Comparison of ENCODE assay signal across 16 cellular contexts in the genomic region with DNA sequence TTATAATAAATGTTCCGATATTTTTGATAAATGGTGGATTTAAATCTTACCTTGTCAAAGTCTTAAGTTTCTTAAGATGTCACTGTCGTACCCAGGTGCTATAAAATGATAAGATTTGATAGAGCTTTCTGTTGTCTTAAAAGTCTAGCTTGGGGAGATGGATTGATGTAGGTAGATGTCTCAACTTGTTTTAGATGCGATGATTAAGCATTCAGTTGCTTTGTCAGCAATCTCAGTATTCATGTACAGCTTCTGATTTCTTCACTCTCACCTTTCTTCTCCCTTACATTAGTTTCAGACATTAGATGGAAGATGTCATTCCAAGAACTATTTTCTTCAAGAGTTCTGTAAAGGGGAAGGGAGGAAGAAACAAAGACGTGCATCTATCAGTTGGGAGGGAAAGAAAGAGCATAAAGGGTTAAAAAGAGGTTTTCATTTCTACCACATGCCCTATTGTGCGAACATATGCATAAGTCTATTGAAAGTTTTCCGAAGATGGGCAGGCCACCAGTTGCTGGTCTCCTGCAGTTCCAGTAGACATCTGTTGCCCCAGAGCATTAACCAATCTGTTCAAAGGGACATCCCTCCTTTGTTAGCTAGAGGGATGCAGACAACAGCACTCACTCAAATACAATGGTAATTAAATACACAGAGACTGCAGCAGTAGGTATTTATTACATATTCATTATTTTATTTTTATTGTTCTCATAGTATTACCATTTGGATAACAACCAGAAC. TPM values are rescaled to one million over a fixed set of nuclear protein-coding genes. Genes with fewer than 3 reads are reported as not detected.
A peak's percentile ranks its signal among the peaks of the same experiment; 100 is the strongest.
DNase-seq lines count a peak whose midpoint lies in the region; ATAC-seq, FAIRE-seq and TF ChIP-seq lines count a peak whose summit lies in the region.
"Had no signal": no experiment of that assay in that cellular context is flagged by ENCODE, and none has a peak within 500 bp of the region (broad histone marks: within the 10 kb centered on the region; RNA-seq: fewer than 3 reads in every experiment).

No MANE protein-coding gene starts in this region.

- H3K4me3 Mint-ChIP-seq in activated T-helper 17 cell treated with anti-CD3 and anti-CD28 coated beads, Interleukin-2, amount 50 U/mL, for 72 hours, result no peak overlapping the region
- H3K4me3 Mint-ChIP-seq: activated T-helper 1 cell treated with anti-CD3 and anti-CD28 coated beads, Interleukin-12 subunit alpha, Interleukin-12 subunit beta, Interleukin-2, Interleukin-4 antibody, amounts not matched to agents 30 ng/mL and 10 ng/mL and 1 ng/mL, durations not matched to agents 14 hours and 24 hours and 36 hours; natural killer cell treated with Interleukin-12 subunit alpha and Interleukin-12 subunit beta and Interleukin-15 and Interleukin-18, amount 100 ng/mL, for 72 hours had no signal

- no peak for ATAC-seq in HG03159 (IDR thresholded peaks at IDR 0.05; ENCODE audit: unreplicated experiment)
- ATAC-seq in activated T-helper 17 cell treated with anti-CD3 and anti-CD28 coated beads, Interleukin-2, amount 50 U/mL, for 72 hours (replicated peaks), result no peak
- ATAC-seq: natural killer cell treated with Interleukin-12 subunit alpha and Interleukin-12 subunit beta and Interleukin-15 and Interleukin-18, amount 100 ng/mL, for 72 hours had no signal

- H3K27ac Mint-ChIP-seq in activated T-helper 17 cell treated with anti-CD3 and anti-CD28 coated beads, Interleukin-2, amount 50 U/mL, for 72 hours, result no peak overlapping the region
- H3K27ac Mint-ChIP-seq: activated T-helper 1 cell treated with anti-CD3 and anti-CD28 coated beads, Interleukin-12 subunit alpha, Interleukin-12 subunit beta, Interleukin-2, Interleukin-4 antibody, amounts not matched to agents 30 ng/mL and 10 ng/mL and 1 ng/mL, durations not matched to agents 14 hours and 24 hours and 36 hours; natural killer cell treated with Interleukin-12 subunit alpha and Interleukin-12 subunit beta and Interleukin-15 and Interleukin-18, amount 100 ng/mL, for 72 hours had no signal

- no peaks in the 10 kb centered on the region for H3K9me3 ChIP-seq in OCI-LY7 (ENCODE audit: low read length)
- no peaks in the 10 kb centered on the region for H3K9me3 ChIP-seq in kidney (ENCODE audit: control insufficient read depth in 1 of 2, low read length in 2 of 2)
- H3K9me3 ChIP-seq: upper lobe of left lung had no signal

- no peak overlapping the region for H2AFZ ChIP-seq in OCI-LY7 (ENCODE audit: low read length)

- H3K36me3 Mint-ChIP-seq in activated T-helper 17 cell treated with anti-CD3 and anti-CD28 coated beads, Interleukin-2, amount 50 U/mL, for 72 hours (ENCODE audit: low read depth), result no peaks in the 10 kb centered on the region
- H3K36me3 Mint-ChIP-seq: natural killer cell treated with Interleukin-12 subunit alpha and Interleukin-12 subunit beta and Interleukin-15 and Interleukin-18, amount 100 ng/mL, for 72 hours had no signal

- TF ChIP-seq CTCF in epithelial cell of esophagus (IDR thresholded peaks at IDR 0.05; ENCODE audit: insufficient read depth, low read depth, low read length, missing control alignments) (no peak), OCI-LY7 (conservative IDR thresholded peaks at IDR 0.05; ENCODE audit: low read length) (no peak), kidney (IDR thresholded peaks at IDR 0.05; ENCODE audit: borderline replicate concordance, extremely low read depth, insufficient read depth) (no peak)

- no peaks in the 10 kb centered on the region for H3K79me2 ChIP-seq in OCI-LY7 (ENCODE audit: insufficient read depth, low read depth, low read length)

- POLR2A ChIA-PET in OCI-LY7 (lab: Charles Lee), result interaction anchor here (0.6 kb wide), 1 partner anchor 29 kb away, joined by 3 read pairs; no protein-coding TSS in a partner anchor

- H3K4me2 ChIP-seq in OCI-LY7 (ENCODE audit: low read length), result no peak overlapping the region

- DNase-seq in NCI-H82 (lab: John Stamatoyannopoulos, UW) (peak; percentile 56), NCI-H82 treated with DMSO at 0.1 percent for 48 hours (lab: John Stamatoyannopoulos, UW; ENCODE audit: unreplicated experiment) (no peak), NCI-H69 (lab: John Stamatoyannopoulos, UW) (peak; percentile 98), epithelial cell of esophagus (ENCODE audit: low read depth) (peak; percentile 84), OCI-LY7 (ENCODE audit: low spot score) (no peak), kidney (no peak)
- DNase-seq: effector memory CD4-positive, alpha-beta T cell; left cardiac atrium; OCI-M1; T-helper 2 cell; upper lobe of left lung had no signal

- H3K4me3 ChIP-seq in epithelial cell of esophagus (ENCODE audit: low read length) (no peak overlapping the region), OCI-LY7 (ENCODE audit: low read depth, low read length, poor library complexity, severe bottlenecking) (no peak overlapping the region), kidney (ENCODE audit: low read length in 2 of 2) (no peak overlapping the region)
- H3K4me3 ChIP-seq: skin epidermis, upper lobe of left lung had no signal

- H3K4me1 Mint-ChIP-seq in activated T-helper 17 cell treated with anti-CD3 and anti-CD28 coated beads, Interleukin-2, amount 50 U/mL, for 72 hours, result no peaks in the 10 kb centered on the region

- no peaks in the 10 kb centered on the region for H4K20me1 ChIP-seq in OCI-LY7 (ENCODE audit: insufficient read depth, low read length)

- no peaks in the 10 kb centered on the region for H3K4me1 ChIP-seq in OCI-LY7 (ENCODE audit: insufficient read depth, low read length, poor library complexity, severe bottlenecking)
- peaks cover 2 to 9% of the 10 kb centered on the region in 2 donors for H3K4me1 ChIP-seq in kidney (ENCODE audit: control insufficient read depth in 1 of 2, insufficient read depth in 1 of 2, low read depth in 1 of 2, low read length in 2 of 2)

- no peaks in the 10 kb centered on the region for H3K9me3 Mint-ChIP-seq in activated T-helper 17 cell treated with anti-CD3 and anti-CD28 coated beads, Interleukin-2, amount 50 U/mL, for 72 hours
- H3K9me3 Mint-ChIP-seq: activated T-helper 1 cell treated with anti-CD3 and anti-CD28 coated beads, Interleukin-12 subunit alpha, Interleukin-12 subunit beta, Interleukin-2, Interleukin-4 antibody, amounts not matched to agents 30 ng/mL and 10 ng/mL and 1 ng/mL, durations not matched to agents 14 hours and 24 hours and 36 hours; natural killer cell treated with Interleukin-12 subunit alpha and Interleukin-12 subunit beta and Interleukin-15 and Interleukin-18, amount 100 ng/mL, for 72 hours had no signal

- H3K27me3 Mint-ChIP-seq in activated T-helper 17 cell treated with anti-CD3 and anti-CD28 coated beads, Interleukin-2, amount 50 U/mL, for 72 hours, result peaks cover 16% of the 10 kb centered on the region

- H3K36me3 ChIP-seq in OCI-LY7 (ENCODE audit: insufficient read depth, low read length), result no peaks in the 10 kb centered on the region
- no peaks in the 10 kb centered on the region for H3K36me3 ChIP-seq in kidney (ENCODE audit: control insufficient read depth in 1 of 2, insufficient read depth in 2 of 2, low read length in 2 of 2)
- H3K36me3 ChIP-seq: upper lobe of left lung had no signal

- H3K27ac ChIP-seq in OCI-LY7 (ENCODE audit: low read depth, low read length, poor library complexity, severe bottlenecking), result no peak overlapping the region
- H3K27ac ChIP-seq in kidney (ENCODE audit: low read depth in 2 of 2, low read length in 2 of 2), result no peak overlapping the region
- H3K27ac ChIP-seq: skin epidermis, upper lobe of left lung had no signal

- H3K9me2 ChIP-seq in OCI-LY7 (ENCODE audit: insufficient read depth, low read length), result no peaks in the 10 kb centered on the region

- CTCF ChIA-PET in OCI-LY7 (lab: Charles Lee; ENCODE audit: unreplicated experiment), result no interaction called here

- H3K9ac ChIP-seq in kidney (ENCODE audit: low read length in 2 of 2), result no peak overlapping the region

- no TSS peak for BruUV-seq in OCI-LY7 (replicated peaks; lab: Mats Ljungman, UMichigan)

- intact Hi-C loops in OCI-LY7 (cut with micrococcal nuclease; ENCODE audit: unreplicated experiment), result no loop called here
- intact Hi-C loops in kidney (cut with DNase I), result loop anchor here (10.0 kb wide), 1 partner anchor 1173 kb away; no protein-coding TSS in a partner anchor

- FAIRE-seq in kidney (lab: Jason Lieb, UNC), result no peak

RNA-seq across cellular contexts. Expression of a gene that starts 38.4 kb away (rescaled TPM):
- not detected in 2 replicates for total RNA-seq in OCI-LY7 (2014; rRNA removed; shearing (Covaris generic))
- not detected in 2 replicates for total RNA-seq in OCI-LY7 (2022)
- total RNA-seq in kidney, result 14.3 TPM
- 2.3 TPM for polyA plus RNA-seq in kidney (ENCODE audit: insufficient read depth, low read depth, low replicate concordance)
- 1 to 10 TPM; 2.9 to 5.8 TPM for total RNA-seq in activated T-helper 17 cell treated with anti-CD3 and anti-CD28 coated beads, Interleukin-2, amount 50 U/mL, for 72 hours

Comparison
In these comparisons a context has a peak if more than half of its experiments do, and no peak if none do; other contexts are left out.
1. DNase-seq: peak in NCI-H82 (single experiment), NCI-H69 (single experiment) and epithelial cell of esophagus (single experiment); none in NCI-H82 treated with DMSO at 0.1 percent for 48 hours (single experiment), OCI-LY7 (single experiment) and kidney (single experiment).